Comparison of ENCODE assay signal across 8 cellular contexts in genomic region chr1:67052741-67053534, GRCh38. TPM values are rescaled to one million over a fixed set of nuclear protein-coding genes. Genes with fewer than 3 reads are reported as not detected.
DNase-seq lines count a peak whose midpoint lies in the region; ATAC-seq and TF ChIP-seq lines count a peak whose summit lies in the region.

No MANE protein-coding gene starts in this region.

- H3K4me3 ChIP-seq in MM.1S (ENCODE audit: low read length) (peak overlapping the region; percentile 91), fibroblast of pulmonary artery (replicated peaks; ENCODE audit: low read depth, low read length) (peak overlapping the region; percentile 86), uterus (peak overlapping the region; percentile 67 to 74)

- H3K9me3 Mint-ChIP-seq in activated T-helper 1 cell treated with anti-CD3 and anti-CD28 coated beads, Interleukin-12 subunit alpha, Interleukin-12 subunit beta, Interleukin-2, Interleukin-4 antibody, amounts not matched to agents 30 ng/mL and 10 ng/mL and 1 ng/mL, durations not matched to agents 14 hours and 24 hours and 36 hours = no peaks in the 10 kb centered on the region
- no peaks in the 10 kb centered on the region for H3K9me3 Mint-ChIP-seq in natural killer cell treated with Interleukin-12 subunit alpha and Interleukin-12 subunit beta and Interleukin-15 and Interleukin-18, amount 100 ng/mL, for 72 hours

- H3K4me1 ChIP-seq in MM.1S (ENCODE audit: low read length) (peaks cover 13% of the 10 kb centered on the region), uterus (no peaks in the 10 kb centered on the region)

- H3K4me1 Mint-ChIP-seq in activated T-helper 1 cell treated with anti-CD3 and anti-CD28 coated beads, Interleukin-12 subunit alpha, Interleukin-12 subunit beta, Interleukin-2, Interleukin-4 antibody, amounts not matched to agents 30 ng/mL and 10 ng/mL and 1 ng/mL, durations not matched to agents 14 hours and 24 hours and 36 hours (ENCODE audit: low read depth) = peaks cover 55% of the 10 kb centered on the region
- peaks cover 26 to 31% of the 10 kb centered on the region in 2 donors for H3K4me1 Mint-ChIP-seq in natural killer cell treated with Interleukin-12 subunit alpha and Interleukin-12 subunit beta and Interleukin-15 and Interleukin-18, amount 100 ng/mL, for 72 hours (ENCODE audit: low read depth in 2 of 2)

- H3K9ac ChIP-seq in MM.1S (ENCODE audit: low read length) = peak overlapping the region; percentile 84

- peak in 1 of 2 donors; percentile 13 for ATAC-seq in natural killer cell treated with Interleukin-12 subunit alpha and Interleukin-12 subunit beta and Interleukin-15 and Interleukin-18, amount 100 ng/mL, for 72 hours

- H3K27ac ChIP-seq in MM.1S (ENCODE audit: low read length) (peak overlapping the region; percentile 87; the same call in 1 of the 2 replicates), uterus (peak overlapping the region; percentile 94 to 97)

- H3K36me3 Mint-ChIP-seq in activated T-helper 1 cell treated with anti-CD3 and anti-CD28 coated beads, Interleukin-12 subunit alpha, Interleukin-12 subunit beta, Interleukin-2, Interleukin-4 antibody, amounts not matched to agents 30 ng/mL and 10 ng/mL and 1 ng/mL, durations not matched to agents 14 hours and 24 hours and 36 hours (ENCODE audit: low read depth) = peaks cover 35% of the 10 kb centered on the region
- H3K36me3 Mint-ChIP-seq in natural killer cell treated with Interleukin-12 subunit alpha and Interleukin-12 subunit beta and Interleukin-15 and Interleukin-18, amount 100 ng/mL, for 72 hours = peaks cover 10% of the 10 kb centered on the region

- peaks cover 39% of the 10 kb centered on the region for H3K79me2 ChIP-seq in MM.1S (ENCODE audit: low read length)

- H3K9me3 ChIP-seq in MM.1S (replicated peaks; ENCODE audit: insufficient read depth, low read length) (no peaks in the 10 kb centered on the region), uterus (no peaks in the 10 kb centered on the region)

- intact Hi-C loops in activated T-helper 1 cell treated with anti-CD3 and anti-CD28 coated beads, Interleukin-12 subunit alpha, Interleukin-12 subunit beta, Interleukin-2, Interleukin-4 antibody, amounts not matched to agents 30 ng/mL and 10 ng/mL and 1 ng/mL, durations not matched to agents 14 hours and 24 hours and 36 hours (cut with micrococcal nuclease) = loop anchor here (1.0 to 5.0 kb wide), 7 partner anchors 56 to 288 kb away; partner anchors contain the start of genes DNAI4 and MIER1
- intact Hi-C loops in uterus (cut with DNase I; ENCODE audit: low total_unique reads) = no loop called here

- no peak for TF ChIP-seq POLR2A in uterus (IDR thresholded peaks at IDR 0.05)

- peaks cover 6% of the 10 kb centered on the region for H3K27me3 Mint-ChIP-seq in activated T-helper 1 cell treated with anti-CD3 and anti-CD28 coated beads, Interleukin-12 subunit alpha, Interleukin-12 subunit beta, Interleukin-2, Interleukin-4 antibody, amounts not matched to agents 30 ng/mL and 10 ng/mL and 1 ng/mL, durations not matched to agents 14 hours and 24 hours and 36 hours (ENCODE audit: insufficient read depth)
- H3K27me3 Mint-ChIP-seq in natural killer cell treated with Interleukin-12 subunit alpha and Interleukin-12 subunit beta and Interleukin-15 and Interleukin-18, amount 100 ng/mL, for 72 hours = peaks cover 0 to 2% of the 10 kb centered on the region in 2 donors

- H3K4me3 Mint-ChIP-seq in activated T-helper 1 cell treated with anti-CD3 and anti-CD28 coated beads, Interleukin-12 subunit alpha, Interleukin-12 subunit beta, Interleukin-2, Interleukin-4 antibody, amounts not matched to agents 30 ng/mL and 10 ng/mL and 1 ng/mL, durations not matched to agents 14 hours and 24 hours and 36 hours = peak overlapping the region; percentile 93
- peak overlapping the region; percentile 94 for H3K4me3 Mint-ChIP-seq in natural killer cell treated with Interleukin-12 subunit alpha and Interleukin-12 subunit beta and Interleukin-15 and Interleukin-18, amount 100 ng/mL, for 72 hours

- POLR2A ChIA-PET in HEK293T (lab: Yijun Ruan, JAX) = interaction anchor here (0.6 to 1.5 kb wide), 11 partner anchors 11 to 129 kb away, joined by 3 to 9 read pairs (median 4); partner anchors contain the start of genes DNAI4 and MIER1

- peaks cover 5% of the 10 kb centered on the region; the same call in 1 of the 2 replicates for H3K36me3 ChIP-seq in MM.1S (replicated peaks; ENCODE audit: insufficient read depth, low read length)
- no peaks in the 10 kb centered on the region for H3K36me3 ChIP-seq in uterus

- peak overlapping the region; percentile 64 for H2AFZ ChIP-seq in MM.1S (ENCODE audit: low read length)

- H3K9me2 ChIP-seq in MM.1S (replicated peaks; ENCODE audit: insufficient read depth, low read length) = no peaks in the 10 kb centered on the region

- peak overlapping the region; percentile 82 for H3K4me2 ChIP-seq in MM.1S (ENCODE audit: low read depth, low read length)

- DNase-seq in SKM-1 treated with dmso at 0.1 percent for 144 hours (lab: John Stamatoyannopoulos, UW; ENCODE audit: unreplicated experiment) = peak; percentile 39
- DNase-seq in SKM-1 (lab: John Stamatoyannopoulos, UW; ENCODE audit: unreplicated experiment) = no peak
- peak; percentile 53 for DNase-seq in HEK293T (ENCODE audit: extremely low spot score)
- DNase-seq in MM.1S = peak; percentile 44
- peak; percentile 2 for DNase-seq in activated T-helper 1 cell treated with anti-CD3 and anti-CD28 coated beads, Interleukin-12 subunit alpha, Interleukin-12 subunit beta, Interleukin-2, Interleukin-4 antibody, amounts not matched to agents 30 ng/mL and 10 ng/mL and 1 ng/mL, durations not matched to agents 14 hours and 24 hours and 36 hours (ENCODE audit: low spot score)
- peak; percentile 46 for DNase-seq in fibroblast of pulmonary artery (ENCODE audit: low read depth)
- no peak for DNase-seq in natural killer cell treated with Interleukin-12 subunit alpha and Interleukin-12 subunit beta and Interleukin-15 and Interleukin-18, amount 100 ng/mL, for 72 hours (ENCODE audit: low spot score)
- peak; percentile 16 to 32 for DNase-seq in uterus

- no peaks in the 10 kb centered on the region for H4K20me1 ChIP-seq in MM.1S (ENCODE audit: insufficient read depth, low read length)

- TF ChIP-seq CTCF in MM.1S (IDR thresholded peaks at IDR 0.05; ENCODE audit: low read length) (no peak), fibroblast of pulmonary artery (IDR thresholded peaks at IDR 0.05; ENCODE audit: low read length, missing control alignments) (no peak), uterus (IDR thresholded peaks at IDR 0.05) (no peak)

- H3F3A ChIP-seq in MM.1S (ENCODE audit: insufficient read depth, low read length) = peaks cover 20% of the 10 kb centered on the region; the same call in 1 of the 2 replicates

- H3K27ac Mint-ChIP-seq in activated T-helper 1 cell treated with anti-CD3 and anti-CD28 coated beads, Interleukin-12 subunit alpha, Interleukin-12 subunit beta, Interleukin-2, Interleukin-4 antibody, amounts not matched to agents 30 ng/mL and 10 ng/mL and 1 ng/mL, durations not matched to agents 14 hours and 24 hours and 36 hours = peak overlapping the region; percentile 90
- peak overlapping the region; percentile 72 to 74 for H3K27ac Mint-ChIP-seq in natural killer cell treated with Interleukin-12 subunit alpha and Interleukin-12 subunit beta and Interleukin-15 and Interleukin-18, amount 100 ng/mL, for 72 hours

- H3K27me3 ChIP-seq in MM.1S (replicated peaks; ENCODE audit: insufficient read depth, low read length) (no peaks in the 10 kb centered on the region), uterus (no peaks in the 10 kb centered on the region)

- CTCF ChIA-PET in HEK293T (lab: Yijun Ruan, JAX) = interaction anchor here (0.5 kb wide), 1 partner anchor 96 kb away, joined by 3 read pairs; no protein-coding TSS in a partner anchor

TF ChIP-seq in HEK293T, 16 proteins besides CTCF, POLR2A, EP300 and RAD21:
- TF ChIP-seq, protein P1, sequence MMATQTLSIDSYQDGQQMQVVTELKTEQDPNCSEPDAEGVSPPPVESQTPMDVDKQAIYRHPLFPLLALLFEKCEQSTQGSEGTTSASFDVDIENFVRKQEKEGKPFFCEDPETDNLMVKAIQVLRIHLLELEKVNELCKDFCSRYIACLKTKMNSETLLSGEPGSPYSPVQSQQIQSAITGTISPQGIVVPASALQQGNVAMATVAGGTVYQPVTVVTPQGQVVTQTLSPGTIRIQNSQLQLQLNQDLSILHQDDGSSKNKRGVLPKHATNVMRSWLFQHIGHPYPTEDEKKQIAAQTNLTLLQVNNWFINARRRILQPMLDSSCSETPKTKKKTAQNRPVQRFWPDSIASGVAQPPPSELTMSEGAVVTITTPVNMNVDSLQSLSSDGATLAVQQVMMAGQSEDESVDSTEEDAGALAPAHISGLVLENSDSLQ (IDR thresholded peaks at IDR 0.05) = peak; percentile 73
- TF ChIP-seq LEF1 (IDR thresholded peaks at IDR 0.05; ENCODE audit: borderline replicate concordance) = no peak
- TF ChIP-seq CTBP1 (IDR thresholded peaks at IDR 0.05; ENCODE audit: borderline replicate concordance) = no peak
- TF ChIP-seq FOXK2 (IDR thresholded peaks at IDR 0.05) = no peak

RNA-seq across cellular contexts. Expression of gene SLC35D1, which starts 1.0 kb away (rescaled TPM):
- total RNA-seq in activated T-helper 1 cell treated with anti-CD3 and anti-CD28 coated beads, Interleukin-12 subunit alpha, Interleukin-12 subunit beta, Interleukin-2, Interleukin-4 antibody, amounts not matched to agents 30 ng/mL and 10 ng/mL and 1 ng/mL, durations not matched to agents 14 hours and 24 hours and 36 hours = 20.4 and 20.5 TPM in 2 replicates
- 10 to 100 TPM; 26.6 to 28.2 TPM for total RNA-seq in natural killer cell treated with Interleukin-12 subunit alpha and Interleukin-12 subunit beta and Interleukin-15 and Interleukin-18, amount 100 ng/mL, for 72 hours
- 10 to 100 TPM in 2 of 4 donors, 1 to 10 TPM in 2; 5.0 to 21.8 (median 8.8) TPM for total RNA-seq in uterus

Comparison
In these comparisons a context has a peak if more than half of its experiments do, and no peak if none do; other contexts are left out.
1. DNase-seq: peak in SKM-1 treated with dmso at 0.1 percent for 144 hours (single experiment), HEK293T (single experiment), MM.1S (single experiment), activated T-helper 1 cell treated with anti-CD3 and anti-CD28 coated beads, Interleukin-12 subunit alpha, Interleukin-12 subunit beta, Interleukin-2, Interleukin-4 antibody, amounts not matched to agents 30 ng/mL and 10 ng/mL and 1 ng/mL, durations not matched to agents 14 hours and 24 hours and 36 hours (single experiment), fibroblast of pulmonary artery (single experiment) and uterus (2 of 2); none in SKM-1 (single experiment) and natural killer cell treated with Interleukin-12 subunit alpha and Interleukin-12 subunit beta and Interleukin-15 and Interleukin-18, amount 100 ng/mL, for 72 hours (single experiment).
2. Peak in every context shown above with its lines, with median percentiles within 50 percentile points of each other: H3K4me3 ChIP-seq.